ENCODE assay signal across 8 cellular contexts in the genomic region with DNA sequence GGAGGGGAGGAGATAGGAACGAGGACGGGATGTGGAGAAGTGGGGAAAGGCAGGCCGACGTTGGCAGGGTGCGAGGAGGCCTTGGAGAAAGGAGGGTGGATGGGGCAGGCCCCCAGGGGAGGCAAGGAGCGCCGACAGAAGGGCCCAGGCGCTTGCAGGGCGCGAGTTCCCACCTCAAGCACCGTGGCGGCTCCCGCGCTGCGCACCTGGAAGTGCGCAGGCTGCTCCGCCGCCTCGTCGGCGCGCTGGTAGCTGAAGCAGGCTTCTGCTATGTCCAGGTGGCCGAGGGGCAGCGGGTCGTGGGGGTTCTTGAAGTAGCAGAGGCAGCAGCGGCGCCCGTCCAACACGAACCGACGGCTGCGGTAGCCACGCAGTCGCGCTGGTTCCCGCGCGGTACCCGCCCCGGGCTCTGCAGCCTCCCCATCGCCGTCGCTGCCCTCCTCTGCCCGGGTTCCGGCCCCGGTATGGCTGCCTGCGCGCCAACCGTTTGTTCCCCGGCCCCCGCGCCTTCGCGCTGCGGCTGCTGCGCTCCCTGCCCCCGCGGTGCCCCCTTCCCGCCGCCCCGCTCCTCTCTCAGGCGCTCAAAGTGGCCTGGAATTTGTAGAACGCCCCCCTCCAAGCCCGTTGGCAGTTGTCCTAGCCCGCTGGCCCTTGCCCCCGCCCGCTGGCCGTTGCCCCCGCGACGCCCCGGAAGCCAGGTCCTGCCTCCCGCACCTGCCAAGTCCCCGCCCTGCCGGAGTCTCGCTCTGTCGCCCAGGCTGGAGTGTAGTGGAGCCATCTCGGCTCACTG. TPM values are rescaled to one million over a fixed set of nuclear protein-coding genes. Genes with fewer than 3 reads are reported as not detected.
DNase-seq lines count a peak whose midpoint lies in the region; ATAC-seq and TF ChIP-seq lines count a peak whose summit lies in the region.

No MANE protein-coding gene starts in this region.

- peak overlapping the region; percentile 84 for H3K9ac ChIP-seq in HUES64 (ENCODE audit: low read depth, low read length)

- TF ChIP-seq POLR2A in vagina (IDR thresholded peaks at IDR 0.05): no peak

- H3K4me1 ChIP-seq in HUES64 (ENCODE audit: insufficient read depth, low read length) (peaks cover 5% of the 10 kb centered on the region; the same call in 1 of the 2 replicates), RWPE2 (ENCODE audit: insufficient read depth, poor library complexity, severe bottlenecking) (peaks cover 19% of the 10 kb centered on the region), psoas muscle (peaks cover 12% of the 10 kb centered on the region), vagina (peaks cover 23% of the 10 kb centered on the region)

- H3K27me3 ChIP-seq in HUES64 (ENCODE audit: insufficient read depth, low read length): no peaks in the 10 kb centered on the region
- H3K27me3 ChIP-seq in RWPE2 (ENCODE audit: insufficient read depth, poor library complexity, severe bottlenecking): no peaks in the 10 kb centered on the region
- no peaks in the 10 kb centered on the region for H3K27me3 ChIP-seq in psoas muscle (ENCODE audit: insufficient read depth in 3 of 3, low read length in 2 of 3)
- H3K27me3 ChIP-seq in vagina: no peaks in the 10 kb centered on the region

- no peak for TF ChIP-seq CTCF in RWPE2 (IDR thresholded peaks at IDR 0.05; ENCODE audit: poor library complexity, severe bottlenecking)
- TF ChIP-seq CTCF in psoas muscle (IDR thresholded peaks at IDR 0.05): no peak
- no peak for TF ChIP-seq CTCF in vagina (IDR thresholded peaks at IDR 0.05)

- H3K36me3 ChIP-seq in HUES64 (ENCODE audit: insufficient read depth, low read length) (peaks cover 19% of the 10 kb centered on the region), RWPE2 (ENCODE audit: low read depth) (peaks cover 27% of the 10 kb centered on the region), psoas muscle (ENCODE audit: insufficient read depth in 1 of 2, low read depth in 1 of 2) (peaks cover 0 to 2% of the 10 kb centered on the region in 2 donors), vagina (no peaks in the 10 kb centered on the region)

- intact Hi-C loops in cardiac septum (cut with DNase I) (loop anchor here (5.0 kb wide), 2 partner anchors 37 to 57 kb away; a partner anchor contains a TSS), psoas muscle (cut with DNase I) (loop anchor here (5.0 kb wide), 4 partner anchors 52 to 127 kb away; a partner anchor contains a TSS), vagina (cut with DNase I) (no loop called here)

- DNase-seq in DMS79 (lab: John Stamatoyannopoulos, UW) (peak; percentile 64), RWPE2 (ENCODE audit: low spot score) (peak; percentile 76), cardiac septum (ENCODE audit: low spot score) (peak; percentile 86), psoas muscle (peak; percentile 78 to 87), vagina (ENCODE audit: extremely low spot score in 2 of 2) (no peak)
- peak; percentile 66 for DNase-seq in activated gamma-delta T cell treated with anti-CD3 and anti-CD28 coated beads, Interleukin-2, amount 50 U/mL, for 16 hours (ENCODE audit: low read depth)

- H3K27ac ChIP-seq in HUES64 (ENCODE audit: low read depth, low read length) (peak overlapping the region; percentile 46; the same call in 1 of the 2 replicates), RWPE2 (ENCODE audit: poor library complexity, severe bottlenecking) (peak overlapping the region; percentile 59), psoas muscle (peak overlapping the region; percentile 78), vagina (peak overlapping the region; percentile 72)

- H3K9me3 ChIP-seq in HUES64 (ENCODE audit: insufficient read depth, low read depth, low read length): no peaks in the 10 kb centered on the region
- no peaks in the 10 kb centered on the region for H3K9me3 ChIP-seq in RWPE2 (ENCODE audit: severe bottlenecking)
- no peaks in the 10 kb centered on the region for H3K9me3 ChIP-seq in psoas muscle
- H3K9me3 ChIP-seq in vagina: no peaks in the 10 kb centered on the region

- under 1% methylated on average over 78 of the region's 78 CpGs for WGBS in HUES64
- WGBS in psoas muscle, 3 donors: 1% methylated on average over 50 to 78 of the region's 78 CpGs

- H3K4me3 ChIP-seq in HUES64 (ENCODE audit: low read length) (peak overlapping the region; percentile 75), RWPE2 (ENCODE audit: severe bottlenecking) (peak overlapping the region; percentile 70), psoas muscle (peak overlapping the region; percentile 81), vagina (peak overlapping the region; percentile 70 to 87)

- peak; percentile 68 for ATAC-seq in GM21526 (IDR thresholded peaks at IDR 0.05; ENCODE audit: low FRiP score, unreplicated experiment)
- peak; percentile 61 for ATAC-seq in RWPE2 (ENCODE audit: low read depth)
- peak; percentile 78 to 90 (median 84) for ATAC-seq in psoas muscle

RNA-seq across cellular contexts. Expression of a gene that starts 1.1 kb away (rescaled TPM):
- 26.7 TPM for polyA plus RNA-seq in HUES64 (2013, experiment 1 of 2)
- polyA plus RNA-seq in HUES64 (2013, experiment 2 of 2): 32.5 TPM
- total RNA-seq in cardiac septum (18.6 TPM), psoas muscle (10 to 100 TPM; 12.1 to 19.6 (median 17.6) TPM), vagina (6.6 TPM)
- 10 to 100 TPM; 11.5 to 31.7 (median 12.8) TPM for polyA plus RNA-seq in psoas muscle

RNA-seq across cellular contexts. Expression of a gene that starts 56.9 kb away (rescaled TPM):
- 16.7 TPM for polyA plus RNA-seq in HUES64 (2013, experiment 1 of 2)
- 16.2 TPM for polyA plus RNA-seq in HUES64 (2013, experiment 2 of 2)
- 20.2 TPM for total RNA-seq in cardiac septum
- total RNA-seq in psoas muscle: 10 to 100 TPM; 21.0 to 34.6 (median 26.9) TPM
- polyA plus RNA-seq in psoas muscle: 10 to 100 TPM in 2 of 3 donors, 1 to 10 TPM in 1; 9.3 to 36.8 (median 13.9) TPM
- 21.9 TPM for total RNA-seq in vagina

Comparison
In these comparisons a context has a peak if more than half of its experiments do, and no peak if none do; other contexts are left out.
1. DNase-seq: peak in DMS79 (single experiment), RWPE2 (single experiment), activated gamma-delta T cell treated with anti-CD3 and anti-CD28 coated beads, Interleukin-2, amount 50 U/mL, for 16 hours (single experiment), cardiac septum (single experiment) and psoas muscle (2 of 2); none in vagina (0 of 2).
2. Peak in every context shown above with its lines, with median percentiles within 50 percentile points of each other: ATAC-seq, H3K27ac ChIP-seq and H3K4me3 ChIP-seq.